In genomic region chr3:40458473-40458872, GRCh38 we compare ENCODE assay signal across 10 cellular contexts. TPM values are rescaled to one million over a fixed set of nuclear protein-coding genes. Genes with fewer than 3 reads are reported as not detected.
DNase-seq lines count a peak whose midpoint lies in the region; ATAC-seq, FAIRE-seq and TF ChIP-seq lines count a peak whose summit lies in the region.
"Had no signal": no experiment of that assay in that cellular context is flagged by ENCODE, and none has a peak within 500 bp of the region (broad histone marks: within the 10 kb centered on the region; RNA-seq: fewer than 3 reads in every experiment).

No MANE protein-coding gene starts in this region.

- H3K27ac Mint-ChIP-seq in naive B cell: peak overlapping the region in 4 of 6 donors; percentile 65 to 97 (median 91)

- H3K36me3 ChIP-seq in bronchial epithelial cell (ENCODE audit: control insufficient read depth, insufficient read depth, low read length): peaks cover 14% of the 10 kb centered on the region

- no peaks in the 10 kb centered on the region for H3K27me3 ChIP-seq in bronchial epithelial cell (ENCODE audit: control insufficient read depth, insufficient read depth, low read length)

- peak overlapping the region; percentile 93 for H3K4me3 ChIP-seq in AG10803 (ENCODE audit: low read length)
- peak overlapping the region; percentile 94 for H3K4me3 ChIP-seq in Jurkat, Clone E6-1 (ENCODE audit: low read length)
- H3K4me3 ChIP-seq in bronchial epithelial cell (ENCODE audit: low read depth, low read length): peak overlapping the region; percentile 99

- peaks cover 0 to 4% (median 0%) of the 10 kb centered on the region in 7 donors for H3K9me3 Mint-ChIP-seq in naive B cell

- no peak for FAIRE-seq in bronchial epithelial cell (lab: Jason Lieb, UNC)

- DNase-seq in AG10803 (ENCODE audit: low read depth): no peak
- DNase-seq in Jurkat, Clone E6-1 (ENCODE audit: low read depth, low spot score): no peak
- DNase-seq in bronchial epithelial cell (ENCODE audit: low read depth): no peak
- DNase-seq in naive B cell: no peak
- DNase-seq in NCI-H2171 treated with DMSO at 0.1 percent for 48 hours (lab: John Stamatoyannopoulos, UW): no peak
- DNase-seq: aorta, OCI-M1 had no signal

- peaks cover 19 to 46% (median 24%) of the 10 kb centered on the region in 3 donors for H3K4me1 Mint-ChIP-seq in naive B cell

- H3K27me3 Mint-ChIP-seq in naive B cell: no peaks in the 10 kb centered on the region

- TF ChIP-seq CTCF in AG10803 (conservative IDR thresholded peaks at IDR 0.05; ENCODE audit: low read length) (no peak), bronchial epithelial cell (IDR thresholded peaks at IDR 0.05; ENCODE audit: insufficient read depth, low read length, severe bottlenecking) (no peak)

- no peak for ATAC-seq in naive B cell (ENCODE audit: low read depth in 2 of 2)
- ATAC-seq in GM21367 (IDR thresholded peaks at IDR 0.05; ENCODE audit: unreplicated experiment): no peak
- ATAC-seq in HG02885 (IDR thresholded peaks at IDR 0.05; ENCODE audit: poor library complexity, unreplicated experiment): no peak
- ATAC-seq in GM19467 (IDR thresholded peaks at IDR 0.05; ENCODE audit: unreplicated experiment): no peak

- H3K36me3 Mint-ChIP-seq in naive B cell: peaks cover 0 to 15% of the 10 kb centered on the region in 2 donors

- peak overlapping the region; percentile 41 to 97 (median 88) for H3K4me3 Mint-ChIP-seq in naive B cell

RNA-seq across cellular contexts. Expression of gene RPL14, which starts 1.3 kb away (rescaled TPM):
- polyA plus RNA-seq in Jurkat, Clone E6-1 (2012; ENCODE audit: insufficient read depth, insufficient read length): 2,775 TPM
- 532 and 659 TPM in 2 replicates for total RNA-seq in bronchial epithelial cell
- 1,000 to 10,000 TPM in 2 of 6 donors, 100 to 1,000 TPM in 4; 532 to 1,400 (median 952) TPM for polyA plus RNA-seq in naive B cell (ENCODE audit: low read depth in 6 of 6)

RNA-seq across cellular contexts. Expression of gene ZNF619, which starts 18.4 kb away (rescaled TPM):
- not detected for polyA plus RNA-seq in Jurkat, Clone E6-1 (2012; ENCODE audit: insufficient read depth, insufficient read length)
- 5.3 and 5.6 TPM in 2 replicates for total RNA-seq in bronchial epithelial cell
- polyA plus RNA-seq in naive B cell (ENCODE audit: low read depth in 6 of 6): 1 to 10 TPM in 5 of 6 donors, not detected in 1; 3.7 to 9.1 (median 5.6) TPM

RNA-seq across cellular contexts. Expression of gene ZNF620, which starts 47.4 kb away (rescaled TPM):
- not detected for polyA plus RNA-seq in Jurkat, Clone E6-1 (2012; ENCODE audit: insufficient read depth, insufficient read length)
- 0.38 and 0.53 TPM in 2 replicates for total RNA-seq in bronchial epithelial cell
- 1 to 10 TPM in 5 of 6 donors, not detected in 1; 2.8 to 4.3 (median 3.4) TPM for polyA plus RNA-seq in naive B cell (ENCODE audit: low read depth in 6 of 6)
